In the genomic region with DNA sequence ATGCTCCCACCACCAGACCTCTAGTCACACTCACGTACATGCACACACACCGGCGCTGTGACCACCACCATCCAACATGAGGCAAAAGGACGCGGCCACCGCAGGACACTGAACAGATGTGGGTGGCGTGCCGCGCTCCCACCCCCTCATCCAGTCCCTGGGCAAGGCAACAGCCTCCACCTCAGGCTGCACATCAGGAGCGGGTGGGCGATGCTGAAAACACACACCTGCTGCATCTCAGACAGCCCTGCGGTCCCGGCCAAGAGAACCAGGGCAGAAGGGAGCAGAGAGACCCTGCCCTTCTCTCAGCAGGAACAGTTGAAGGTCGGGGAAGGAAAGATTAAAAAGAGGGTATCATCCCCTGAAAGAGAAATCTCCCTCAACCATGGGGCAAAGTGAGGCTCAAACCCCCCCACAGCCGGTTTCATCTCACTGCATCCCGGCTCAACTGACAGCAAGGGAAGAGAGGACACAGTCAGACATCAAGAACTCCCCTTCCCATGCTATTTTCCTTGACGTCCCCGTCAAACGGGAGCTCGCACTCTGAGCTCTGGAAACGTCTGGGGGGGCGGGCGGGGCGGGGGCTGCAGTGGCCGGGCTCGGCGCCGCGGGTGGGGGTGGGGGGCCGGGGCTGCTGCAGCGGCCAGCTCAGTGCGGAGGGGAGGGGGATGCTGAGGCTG, we compare ENCODE assay signal across 9 cellular contexts. TPM values are rescaled to one million over a fixed set of nuclear protein-coding genes. Genes with fewer than 3 reads are reported as not detected.
DNase-seq lines count a peak whose midpoint lies in the region; ATAC-seq and TF ChIP-seq lines count a peak whose summit lies in the region.
"Had no signal": no experiment of that assay in that cellular context is flagged by ENCODE, and none has a peak within 500 bp of the region (broad histone marks: within the 10 kb centered on the region; RNA-seq: fewer than 3 reads in every experiment).

No MANE protein-coding gene starts in this region.

- H3K4me3 ChIP-seq in BJ (ENCODE audit: low read depth, low read length) (peak overlapping the region; percentile 89), MG63 (peak overlapping the region; percentile 38), dorsolateral prefrontal cortex (peak overlapping the region; percentile 49 to 91 (median 78))

- no peak for TF ChIP-seq CTCF in BJ (IDR thresholded peaks at IDR 0.05; ENCODE audit: insufficient read depth, low read depth, low read length)
- TF ChIP-seq CTCF in dorsolateral prefrontal cortex (IDR thresholded peaks at IDR 0.05 in 54 of 56, conservative IDR thresholded peaks at IDR 0.05 in 2 of 56; ENCODE audit: low read depth in 1 of 56, partially characterized antibody in 56 of 56): no peak
- no peak for TF ChIP-seq CTCF in nephron (IDR thresholded peaks at IDR 0.05; ENCODE audit: unreplicated experiment in 3 of 3)

- CTCF ChIA-PET in BJ (lab: Yijun Ruan, JAX): interaction anchor here (1.3 to 12.5 kb wide), 5 partner anchors 10 to 67 kb away, joined by 4 to 337 read pairs (median 11); no protein-coding TSS in a partner anchor

- intact Hi-C loops in dorsolateral prefrontal cortex (cut with DNase I): no loop called here

- H3K36me3 Mint-ChIP-seq in nephron (ENCODE audit: low read depth): peaks cover 16% of the 10 kb centered on the region

- peak overlapping the region in 54 of 59 donors; percentile 3 to 90 (median 74) for H3K27ac ChIP-seq in dorsolateral prefrontal cortex

- peak overlapping the region in 1 of 3 experiments; percentile 62 for H3K27ac Mint-ChIP-seq in nephron

- H3K4me1 Mint-ChIP-seq in nephron: peaks cover 19% of the 10 kb centered on the region

- peak overlapping the region; percentile 84 to 90 (median 89) for H3K4me3 Mint-ChIP-seq in nephron

- no peaks in the 10 kb centered on the region for H3K27me3 ChIP-seq in BJ (ENCODE audit: control insufficient read depth, insufficient read depth, low read length)
- H3K27me3 ChIP-seq in MG63: no peaks in the 10 kb centered on the region
- H3K27me3 ChIP-seq in dorsolateral prefrontal cortex: no peaks in the 10 kb centered on the region

- POLR2A ChIA-PET in BJ (lab: Charles Lee): no interaction called here

- no peaks in the 10 kb centered on the region for H3K9me3 Mint-ChIP-seq in nephron

- DNase-seq in BJ (ENCODE audit: low read depth) (no peak), MG63 (no peak), dorsolateral prefrontal cortex (no peak), medulla oblongata (ENCODE audit: extremely low spot score) (no peak), epidermal melanocyte (ENCODE audit: insufficient read length, low spot score) (no peak), cortex of kidney (lab: John Stamatoyannopoulos, UW) (no peak)
- DNase-seq: NCI-H2081 had no signal

- H3K9me3 ChIP-seq in MG63: no peaks in the 10 kb centered on the region

- no peak for ATAC-seq in GM21786 (IDR thresholded peaks at IDR 0.05; ENCODE audit: unreplicated experiment)

- peaks cover 10% of the 10 kb centered on the region for H3K27me3 Mint-ChIP-seq in nephron (ENCODE audit: low read depth)

- H3K36me3 ChIP-seq in BJ (ENCODE audit: control insufficient read depth, insufficient read depth, low read length) (peaks cover 10% of the 10 kb centered on the region; the same call in 1 of the 2 replicates), MG63 (peaks cover 25% of the 10 kb centered on the region)

RNA-seq across cellular contexts. Expression of a gene that starts 1.1 kb away (rescaled TPM):
- polyA plus RNA-seq in BJ (2011; rRNA removed): 32.5 and 43.8 TPM in 2 replicates
- polyA minus RNA-seq in BJ (2011; rRNA and poly(A)+ RNA removed): 25.5 and 27.1 TPM in 2 replicates
- 16.5 and 24.0 TPM in 2 replicates for total RNA-seq in MG63 (2014; rRNA removed; shearing (Covaris generic); ENCODE audit: low replicate concordance)
- 100 to 1,000 TPM; 132 to 380 (median 250) TPM for total RNA-seq in dorsolateral prefrontal cortex

RNA-seq across cellular contexts. Expression of a gene that starts 37.6 kb away (rescaled TPM):
- polyA plus RNA-seq in BJ (2011; rRNA removed): 25.2 and 37.2 TPM in 2 replicates
- 13.8 TPM in 2 replicates for polyA minus RNA-seq in BJ (2011; rRNA and poly(A)+ RNA removed)
- 169 and 219 TPM in 2 replicates for total RNA-seq in MG63 (2014; rRNA removed; shearing (Covaris generic); ENCODE audit: low replicate concordance)
- total RNA-seq in dorsolateral prefrontal cortex: 1 to 10 TPM in 88 of 120 experiments, under 1 TPM in 31, not detected in 1; 0.37 to 7.2 (median 1.4) TPM

Comparison
In these comparisons a context has a peak if more than half of its experiments do, and no peak if none do; other contexts are left out.
1. H3K4me3 ChIP-seq: peak in every context shown above with its lines; median percentile 89 in BJ; 78 in dorsolateral prefrontal cortex; 38 in MG63.
2. RNA of a gene that starts 37.6 kb away (total RNA-seq): 169 to 219 TPM in MG63; 0.37 to 7.2 TPM in dorsolateral prefrontal cortex; every median in the first group is over 10 times any median in the second.